In the genomic region with DNA sequence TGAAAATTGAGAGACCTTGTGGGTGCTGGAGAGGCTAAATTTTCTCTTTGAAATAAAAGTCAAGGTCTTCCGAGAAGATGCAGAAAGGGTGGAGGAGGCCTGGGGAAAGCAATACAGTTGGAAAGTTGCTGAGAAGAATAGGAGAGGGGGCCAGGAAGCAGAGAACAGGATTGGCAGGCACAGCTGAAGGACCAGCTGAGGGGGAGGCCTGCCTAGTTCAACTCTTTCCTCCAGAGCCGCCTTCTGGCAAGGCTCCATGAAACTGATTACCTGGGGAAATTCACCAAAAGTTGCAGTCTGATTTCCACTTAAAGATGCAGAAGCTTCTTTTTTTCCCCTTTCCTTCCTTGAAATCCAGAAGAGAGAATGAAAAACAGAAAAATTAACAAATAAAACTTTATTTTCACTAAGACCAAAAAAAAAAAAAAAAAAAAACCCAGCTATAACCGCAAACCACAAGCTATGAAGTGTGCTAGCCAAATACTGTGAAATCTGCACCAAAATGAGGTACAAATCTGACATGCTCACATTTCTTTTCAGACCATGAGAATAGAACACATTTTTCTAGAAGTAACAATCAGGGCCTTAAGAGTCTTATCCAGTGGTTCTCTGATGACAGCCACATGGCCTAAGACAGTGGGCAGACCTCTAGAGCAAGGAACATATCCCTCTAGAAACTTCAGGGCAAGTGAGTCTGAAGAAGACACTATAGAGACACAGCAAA, we compare ENCODE assay signal across 13 cellular contexts.
"Had no signal": no experiment of that assay in that cellular context is flagged by ENCODE, and none has a peak within 500 bp of the region (broad histone marks: within the 10 kb centered on the region; RNA-seq: fewer than 3 reads in every experiment).

No MANE protein-coding gene starts in this region.

- H3K27me3 ChIP-seq: ovary, sigmoid colon, stomach had no signal

- H3K9me3 ChIP-seq: heart left ventricle, ovary, sigmoid colon, thoracic aorta had no signal

- H3K27ac Mint-ChIP-seq: activated CD4-positive, alpha-beta memory T cell treated with anti-CD3 and anti-CD28 coated beads for 36 hours; memory B cell; natural killer cell treated with Interleukin-12 subunit alpha and Interleukin-12 subunit beta and Interleukin-15 and Interleukin-18, amount 100 ng/mL, for 72 hours had no signal

- DNase-seq: activated CD4-positive, alpha-beta memory T cell treated with anti-CD3 and anti-CD28 coated beads for 36 hours; activated CD4-positive, CD25-positive, alpha-beta regulatory T cell treated with anti-CD3 and anti-CD28 coated beads, Interleukin-2, amount 50 U/mL, for 72 hours; activated CD8-positive, alpha-beta memory T cell treated with anti-CD3 and anti-CD28 coated beads, Interleukin-2, amount 50 U/mL, for 48 hours; heart left ventricle; ovary; sigmoid colon; stimulated activated CD4-positive, alpha-beta T cell treated with anti-CD3 and anti-CD28 coated beads, Interleukin-4, amount 100 ng/mL, for 1 hour; stimulated activated CD8-positive, alpha-beta memory T cell treated with anti-CD3 and anti-CD28 coated beads, Interleukin-4, amount 100 ng/mL, for 48 hours; stomach had no signal

- H3K4me3 ChIP-seq: heart left ventricle, ovary, sigmoid colon, stomach, thoracic aorta had no signal

- H3K4me1 ChIP-seq: heart left ventricle, sigmoid colon, stomach had no signal

- ATAC-seq: heart left ventricle; left lobe of liver; natural killer cell treated with Interleukin-12 subunit alpha and Interleukin-12 subunit beta and Interleukin-15 and Interleukin-18, amount 100 ng/mL, for 72 hours had no signal

- H3K27me3 Mint-ChIP-seq: activated CD4-positive, alpha-beta memory T cell treated with anti-CD3 and anti-CD28 coated beads for 36 hours had no signal

- H3K4me3 Mint-ChIP-seq: activated CD4-positive, alpha-beta memory T cell treated with anti-CD3 and anti-CD28 coated beads for 36 hours; memory B cell; natural killer cell treated with Interleukin-12 subunit alpha and Interleukin-12 subunit beta and Interleukin-15 and Interleukin-18, amount 100 ng/mL, for 72 hours had no signal

- H3K36me3 ChIP-seq: heart left ventricle, ovary, sigmoid colon, stomach, thoracic aorta had no signal

- H3K4me1 Mint-ChIP-seq: memory B cell had no signal

- H3K27ac ChIP-seq: heart left ventricle, ovary, sigmoid colon, stomach, thoracic aorta had no signal

- H3K9me3 Mint-ChIP-seq: activated CD4-positive, alpha-beta memory T cell treated with anti-CD3 and anti-CD28 coated beads for 36 hours; memory B cell; natural killer cell treated with Interleukin-12 subunit alpha and Interleukin-12 subunit beta and Interleukin-15 and Interleukin-18, amount 100 ng/mL, for 72 hours had no signal

- H3K36me3 Mint-ChIP-seq: activated CD4-positive, alpha-beta memory T cell treated with anti-CD3 and anti-CD28 coated beads for 36 hours; memory B cell; natural killer cell treated with Interleukin-12 subunit alpha and Interleukin-12 subunit beta and Interleukin-15 and Interleukin-18, amount 100 ng/mL, for 72 hours had no signal
